Comparison of ENCODE assay signal across 10 cellular contexts in the genomic region with DNA sequence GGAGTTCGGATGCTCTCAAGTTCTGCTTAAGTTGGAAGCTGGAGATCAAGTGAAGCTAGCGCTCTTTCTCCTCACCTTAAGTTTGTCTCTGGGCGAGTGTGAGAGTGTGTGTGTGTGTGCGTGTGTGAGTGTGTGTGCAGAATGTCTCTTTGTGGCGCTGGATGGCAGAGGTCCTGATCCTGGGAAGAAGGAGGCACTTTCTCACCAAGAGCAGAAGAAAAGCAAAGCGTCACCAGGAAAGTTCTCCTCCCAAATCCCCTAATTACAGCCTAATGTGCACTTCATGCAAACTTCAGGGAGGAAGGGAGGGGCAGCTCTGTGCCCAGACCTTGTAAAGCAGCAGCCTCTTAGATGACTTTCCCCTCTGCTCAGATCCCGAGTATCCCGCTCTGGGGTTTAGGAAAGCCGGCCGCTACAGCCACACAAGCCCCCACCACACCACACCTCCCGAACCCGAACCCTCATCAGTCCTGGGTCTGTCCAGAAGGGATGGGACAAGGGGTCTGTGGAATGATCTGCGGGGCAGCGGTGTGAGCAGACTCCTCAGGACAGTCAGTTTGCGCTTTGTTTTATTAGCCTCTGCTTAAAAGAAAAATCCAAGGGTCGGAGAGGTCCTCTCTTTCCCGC. TPM values are rescaled to one million over a fixed set of nuclear protein-coding genes. Genes with fewer than 3 reads are reported as not detected.
DNase-seq lines count a peak whose midpoint lies in the region; ATAC-seq, FAIRE-seq and TF ChIP-seq lines count a peak whose summit lies in the region.
"Had no signal": no experiment of that assay in that cellular context is flagged by ENCODE, and none has a peak within 500 bp of the region (broad histone marks: within the 10 kb centered on the region; RNA-seq: fewer than 3 reads in every experiment).

A gene (minus strand): TSS at position 51 of the 627 bp plus-strand sequence. CDS start 47,332 bp downstream, outside the sequence.

- peak within 1 kb of the TSS; percentile 84 for H3K4me3 Mint-ChIP-seq in chondrocyte (ENCODE audit: unreplicated experiment)

- H3K4ac ChIP-seq in mesendoderm (ENCODE audit: low read depth, low read length), result peak within 1 kb of the TSS; percentile 84

- no peak for ATAC-seq in left cardiac atrium
- no peak for ATAC-seq in HG03025 (IDR thresholded peaks at IDR 0.05; ENCODE audit: low FRiP score, unreplicated experiment)
- no peak for ATAC-seq in HG02938 (IDR thresholded peaks at IDR 0.05; ENCODE audit: unreplicated experiment)
- ATAC-seq in GM21526 (IDR thresholded peaks at IDR 0.05; ENCODE audit: low FRiP score, unreplicated experiment), result no peak

- peak within 1 kb of the TSS; percentile 91 for H4K8ac ChIP-seq in mesendoderm (ENCODE audit: low read depth, low read length)

- H3K27ac ChIP-seq in cardiac muscle cell, result peak within 1 kb of the TSS; percentile 68
- H3K27ac ChIP-seq in mesendoderm (ENCODE audit: low read depth, low read length), result peak within 1 kb of the TSS; percentile 66

- no peaks in the 10 kb centered on the region for H3K9me3 ChIP-seq in cardiac muscle cell (ENCODE audit: low read depth)

- peak within 1 kb of the TSS; percentile 95 for H3K27ac Mint-ChIP-seq in chondrocyte (ENCODE audit: unreplicated experiment)

- H3K36me3 ChIP-seq in cardiac muscle cell (no peaks in the 10 kb centered on the region), mesendoderm (ENCODE audit: control insufficient read depth, insufficient read depth, low read length) (no peaks in the 10 kb centered on the region)

- H2BK120ac ChIP-seq in mesendoderm (ENCODE audit: low read depth, low read length), result peak within 1 kb of the TSS; percentile 75

- H3K4me3 ChIP-seq in cardiac muscle cell (peak within 1 kb of the TSS; percentile 47), mesendoderm (ENCODE audit: low read length) (peak within 1 kb of the TSS; percentile 52)

- no peaks in the 10 kb centered on the region for H3K27me3 ChIP-seq in cardiac muscle cell
- H3K27me3 ChIP-seq in mesendoderm (ENCODE audit: insufficient read depth, low read length, poor library complexity), result no peaks in the 10 kb centered on the region

- no peaks in the 10 kb centered on the region for H3K27me3 Mint-ChIP-seq in chondrocyte (ENCODE audit: low read depth)

- no peaks in the 10 kb centered on the region for H3K79me2 ChIP-seq in mesendoderm (ENCODE audit: control insufficient read depth, insufficient read depth, low read length)

- H4K5ac ChIP-seq in mesendoderm (ENCODE audit: low read length), result no peak within 1 kb of the TSS

- H3K4me1 Mint-ChIP-seq in chondrocyte (ENCODE audit: low read depth), result peaks cover 78% of the 10 kb centered on the region

- DNase-seq in cardiac muscle cell (ENCODE audit: low read depth in 1 of 2, low spot score in 1 of 2) (peak; percentile 46 to 51), left cardiac atrium (no peak), chondrocyte (ENCODE audit: low spot score) (no peak), mesendoderm (peak; percentile 88), urothelium cell line (ENCODE audit: low spot score) (peak; percentile 48)
- DNase-seq: activated gamma-delta T cell treated with Interleukin-2 at 50 U/mL for 16 hours, GDM1 had no signal

- no peak within 1 kb of the TSS for H2BK15ac ChIP-seq in mesendoderm (replicated peaks; ENCODE audit: low read depth)

- H3K9ac ChIP-seq in mesendoderm (ENCODE audit: low read length), result peak within 1 kb of the TSS; percentile 84

- no peak within 1 kb of the TSS for H3K23ac ChIP-seq in mesendoderm (ENCODE audit: low read length)

- peak within 1 kb of the TSS; percentile 93 for H3K56ac ChIP-seq in mesendoderm (ENCODE audit: low read length)

- H2AK5ac ChIP-seq in mesendoderm (ENCODE audit: low read length), result no peak within 1 kb of the TSS

- peak within 1 kb of the TSS; percentile 98 for H3K18ac ChIP-seq in mesendoderm (ENCODE audit: low read length)

- no peaks in the 10 kb centered on the region for H3K36me3 Mint-ChIP-seq in chondrocyte (ENCODE audit: low read depth)

- H3K4me2 ChIP-seq in mesendoderm (ENCODE audit: low read length), result peak within 1 kb of the TSS; percentile 70

- H2BK5ac ChIP-seq in mesendoderm (ENCODE audit: low read length), result peak within 1 kb of the TSS; percentile 55

- H3K9me3 Mint-ChIP-seq in chondrocyte (ENCODE audit: low read depth), result no peaks in the 10 kb centered on the region

- H3K79me1 ChIP-seq in mesendoderm (ENCODE audit: low read length), result no peaks in the 10 kb centered on the region

- intact Hi-C loops in left cardiac atrium (cut with DNase I), result no loop called here

- H3K4me1 ChIP-seq in cardiac muscle cell (ENCODE audit: low read depth) (peaks cover 42% of the 10 kb centered on the region), mesendoderm (ENCODE audit: control insufficient read depth, low read depth, low read length) (no peaks in the 10 kb centered on the region)

- TF ChIP-seq CTCF in cardiac muscle cell (IDR thresholded peaks at IDR 0.05; ENCODE audit: low read depth, low read length) (no peak), chondrocyte (IDR thresholded peaks at IDR 0.05) (no peak)

- WGBS in mesendoderm (ENCODE audit: extremely low coverage, insufficient coverage, low lambda C conversion rate), result no CpG with 5 or more reads among the region's 17 CpGs

- FAIRE-seq in urothelium cell line (lab: Jason Lieb, UNC), result peak; percentile 27

RNA-seq across cellular contexts. Expression of the gene that starts here (rescaled TPM):
- total RNA-seq in cardiac muscle cell (11.9 and 14.3 TPM in 2 replicates), left cardiac atrium (under 1 TPM; 0.29 to 0.73 TPM), chondrocyte (248 to 316 TPM (median 275 TPM) in 3 replicates)
- 9.9 and 35.2 TPM in 2 replicates for polyA plus RNA-seq in cardiac muscle cell
- polyA plus RNA-seq in mesendoderm (2013, experiment 1 of 2), result 1.9 TPM
- polyA plus RNA-seq in mesendoderm (2013, experiment 2 of 2), result 2.0 TPM

Comparison
In these comparisons a context has a peak if more than half of its experiments do, and no peak if none do; other contexts are left out.
1. RNA of the gene that starts here (total RNA-seq): 248 to 316 TPM in chondrocyte; 11.9 to 14.3 TPM in cardiac muscle cell and 0.29 to 0.73 TPM in left cardiac atrium; every median in the first group is over 10 times any median in the second.
2. DNase-seq: peak in cardiac muscle cell (2 of 2), mesendoderm (single experiment) and urothelium cell line (single experiment); none in left cardiac atrium (single experiment) and chondrocyte (single experiment).